Comparison of ENCODE assay signal across 8 cellular contexts in genomic region chr1:52551476-52552235, GRCh38. TPM values are rescaled to one million over a fixed set of nuclear protein-coding genes. Genes with fewer than 3 reads are reported as not detected.
A peak's percentile ranks its signal among the peaks of the same experiment; 100 is the strongest.
DNase-seq lines count a peak whose midpoint lies in the region; ATAC-seq, FAIRE-seq and TF ChIP-seq lines count a peak whose summit lies in the region.

No MANE protein-coding gene starts in this region.

- no peak overlapping the region for H3K18ac ChIP-seq in H1 (ENCODE audit: extremely low read depth, low read length)

- no peak overlapping the region for H2BK12ac ChIP-seq in H1 (ENCODE audit: low read depth, low read length)

- DNase-seq in CD4-positive, alpha-beta memory T cell = peak; percentile 20 to 62 (median 44)
- peak; percentile 57 for DNase-seq in WERI-Rb-1
- no peak for DNase-seq in H1 (ENCODE audit: low read depth in 1 of 2, low spot score in 2 of 2)
- DNase-seq in naive B cell = peak; percentile 14
- no peak for DNase-seq in vagina (ENCODE audit: extremely low spot score in 2 of 2)
- DNase-seq in NCI-H2196 treated with DMSO at 0.1 percent for 48 hours (lab: John Stamatoyannopoulos, UW; ENCODE audit: unreplicated experiment) = no peak

- H3K9me3 Mint-ChIP-seq in CD4-positive, alpha-beta memory T cell = no peaks in the 10 kb centered on the region
- H3K9me3 Mint-ChIP-seq in naive B cell = no peaks in the 10 kb centered on the region

- TF ChIP-seq CTCF in KMS-11 (conservative IDR thresholded peaks at IDR 0.05; ENCODE audit: low read depth, low read length) (no peak), WERI-Rb-1 (IDR thresholded peaks at IDR 0.05; ENCODE audit: low read depth, low read length) (no peak), H1 (IDR thresholded peaks at IDR 0.05; ENCODE audit: control extremely low read depth in 1 of 3, insufficient read depth in 1 of 3, low read depth in 1 of 3, low read length in 3 of 3) (no peak), vagina (IDR thresholded peaks at IDR 0.05) (no peak)

- H3K36me3 Mint-ChIP-seq in CD4-positive, alpha-beta memory T cell = peaks cover 0 to 5% of the 10 kb centered on the region in 2 donors
- no peaks in the 10 kb centered on the region for H3K36me3 Mint-ChIP-seq in naive B cell

- no peak overlapping the region for H2BK20ac ChIP-seq in H1 (ENCODE audit: low read length)

- H3K9ac ChIP-seq in KMS-11 (peak overlapping the region; percentile 87; the same call in 1 of the 2 replicates), H1 (replicated peaks in 1 of 4; ENCODE audit: extremely low read depth in 1 of 4, low read depth in 3 of 4, low read length in 3 of 4) (peak overlapping the region; percentile 66 to 94 (median 74); a peak in 6 of 7 replicates)

- no peak overlapping the region for H3K4me3 Mint-ChIP-seq in CD4-positive, alpha-beta memory T cell
- no peak overlapping the region for H3K4me3 Mint-ChIP-seq in naive B cell

- H3K23me2 ChIP-seq in H1 (ENCODE audit: low read depth, low read length) = peaks cover 16% of the 10 kb centered on the region

- TF ChIP-seq POLR2A in H1 (IDR thresholded peaks at IDR 0.05; ENCODE audit: control extremely low read depth in 1 of 2, low read depth in 2 of 2, low read length in 2 of 2) (no peak), vagina (IDR thresholded peaks at IDR 0.05) (no peak)

- peaks cover 3% of the 10 kb centered on the region; the same call in 1 of the 2 replicates for H3K79me1 ChIP-seq in H1 (ENCODE audit: low read depth, low read length)

- H4K20me1 ChIP-seq in KMS-11 (ENCODE audit: insufficient read depth) = 0 out of 2 replicates have a peak, but pooled peaks cover 6% of the 10 kb centered on the region
- H4K20me1 ChIP-seq in H1 (replicated peaks in 1 of 2; ENCODE audit: control insufficient read depth in 1 of 2, insufficient read depth in 2 of 2, low read length in 2 of 2) = peaks cover 5 to 9% of the 10 kb centered on the region in 2 experiments

- no peak overlapping the region for H4K8ac ChIP-seq in H1 (ENCODE audit: extremely low read depth, insufficient read depth, low read length)

- no peak overlapping the region for H3K23ac ChIP-seq in H1 (ENCODE audit: insufficient read length)

- 11% methylated on average over 20 of the region's 20 CpGs; no CpG with 5 or more reads in 1 of the 2 experiments for WGBS in H1 (ENCODE audit: extremely low coverage in 1 of 2, insufficient coverage in 1 of 2, insufficient read length in 1 of 2, insufficient replicate concordance in 2 of 2, low coverage in 1 of 2, low lambda C conversion rate in 2 of 2, missing lambda C conversion rate in 1 of 2), 2 experiments

- no peak overlapping the region for H2BK120ac ChIP-seq in H1 (replicated peaks; ENCODE audit: low read depth, low read length)

- FAIRE-seq in H1 (lab: Jason Lieb, UNC) = no peak

- ATAC-seq in naive B cell (ENCODE audit: low read depth in 2 of 2) = no peak
- no peak for ATAC-seq in GM21737 (IDR thresholded peaks at IDR 0.05; ENCODE audit: unreplicated experiment)

- peaks cover 32 to 51% (median 40%) of the 10 kb centered on the region in 4 donors for H3K4me1 Mint-ChIP-seq in CD4-positive, alpha-beta memory T cell
- H3K4me1 Mint-ChIP-seq in naive B cell = peaks cover 19 to 49% (median 48%) of the 10 kb centered on the region in 3 donors

- H3K27ac ChIP-seq in CD4-positive, alpha-beta memory T cell (ENCODE audit: low read depth, low read length) = peak overlapping the region; percentile 92
- H3K27ac ChIP-seq in KMS-11 (peak overlapping the region; percentile 94), WERI-Rb-1 (peak overlapping the region; percentile 97), H1 (ENCODE audit: low read depth, low read length) (no peak overlapping the region), vagina (peak overlapping the region; percentile 96)

- H3K36me3 ChIP-seq in CD4-positive, alpha-beta memory T cell (ENCODE audit: insufficient read depth, low read length) = no peaks in the 10 kb centered on the region
- H3K36me3 ChIP-seq in KMS-11 (ENCODE audit: insufficient read depth) = no peaks in the 10 kb centered on the region
- H3K36me3 ChIP-seq in WERI-Rb-1 = peaks cover 4% of the 10 kb centered on the region
- no peaks in the 10 kb centered on the region for H3K36me3 ChIP-seq in H1 (ENCODE audit: control insufficient read depth in 2 of 4, insufficient read depth in 4 of 4, low read length in 3 of 4)
- H3K36me3 ChIP-seq in vagina = no peaks in the 10 kb centered on the region

- peak overlapping the region; percentile 87 for H3K4me2 ChIP-seq in KMS-11
- peak overlapping the region; percentile 79 to 85 for H3K4me2 ChIP-seq in H1 (ENCODE audit: insufficient read depth in 1 of 2, low read depth in 2 of 2, low read length in 2 of 2)

- H3K56ac ChIP-seq in H1 (replicated peaks; ENCODE audit: insufficient read length, low read depth, low read length) = no peak overlapping the region

- no peak overlapping the region for H3K4ac ChIP-seq in H1 (replicated peaks; ENCODE audit: insufficient read length, low read depth, low read length)

- H3K79me2 ChIP-seq in KMS-11 (ENCODE audit: insufficient read depth, low read depth) (peaks cover 55% of the 10 kb centered on the region), H1 (ENCODE audit: control insufficient read depth in 1 of 2, insufficient read depth in 2 of 2, low read length in 2 of 2) (peaks cover 18 to 58% of the 10 kb centered on the region in 2 experiments; a peak in 3 of 4 replicates)

- H2BK5ac ChIP-seq in H1 (ENCODE audit: low read depth, low read length) = no peak overlapping the region

- H3K27me3 Mint-ChIP-seq in CD4-positive, alpha-beta memory T cell = no peaks in the 10 kb centered on the region
- H3K27me3 Mint-ChIP-seq in naive B cell = no peaks in the 10 kb centered on the region

- H2AFZ ChIP-seq in KMS-11 (ENCODE audit: low read depth) = peak overlapping the region; percentile 66
- no peak overlapping the region for H2AFZ ChIP-seq in H1 (ENCODE audit: low read length)

- H2AK5ac ChIP-seq in H1 (ENCODE audit: low read depth, low read length) = no peak overlapping the region

- POLR2A ChIA-PET in CD4-positive, alpha-beta memory T cell (lab: Charles Lee; ENCODE audit: partially characterized antibody) = interaction anchor here (0.9 to 3.9 kb wide), 7 partner anchors 18 to 128 kb away, joined by 3 to 19 read pairs (median 4); partner anchors contain the start of gene SHISAL2A
- POLR2A ChIA-PET in H1 (lab: Charles Lee; ENCODE audit: partially characterized antibody) = no interaction called here

- no peak for TF ChIP-seq RAD21 in H1 (IDR thresholded peaks at IDR 0.05 in 1 of 2, conservative IDR thresholded peaks at IDR 0.05 in 1 of 2; ENCODE audit: low read depth in 2 of 2, low read length in 2 of 2)

- CTCF ChIA-PET in CD4-positive, alpha-beta memory T cell (lab: Charles Lee; ENCODE audit: partially characterized antibody) = interaction anchor here (0.9 to 1.8 kb wide), 2 partner anchors 17 to 127 kb away, joined by 3 to 5 read pairs; no protein-coding TSS in a partner anchor
- CTCF ChIA-PET in H1 (lab: Charles Lee; ENCODE audit: partially characterized antibody) = no interaction called here

- H3K27ac Mint-ChIP-seq in CD4-positive, alpha-beta memory T cell = no peak overlapping the region
- H3K27ac Mint-ChIP-seq in naive B cell = no peak overlapping the region

- H4K5ac ChIP-seq in H1 (ENCODE audit: insufficient read length, low read depth, low read length) = no peak overlapping the region

- peaks cover 41% of the 10 kb centered on the region for H3K4me1 ChIP-seq in CD4-positive, alpha-beta memory T cell (ENCODE audit: insufficient read depth, low read length)
- H3K4me1 ChIP-seq in KMS-11 (ENCODE audit: low read depth, poor library complexity, severe bottlenecking) (peaks cover 25% of the 10 kb centered on the region), H1 (replicated peaks in 1 of 4; ENCODE audit: control insufficient read depth in 3 of 4, insufficient read depth in 4 of 4, low read length in 3 of 4) (peaks cover 3 to 11% (median 9%) of the 10 kb centered on the region in 4 experiments; a peak in 5 of 7 replicates), vagina (peaks cover 43% of the 10 kb centered on the region)

- no peak for TF ChIP-seq EP300 in H1 (IDR thresholded peaks at IDR 0.05; ENCODE audit: borderline replicate concordance in 1 of 2, low read depth in 2 of 2, low read length in 2 of 2)

- H4K91ac ChIP-seq in H1 (replicated peaks; ENCODE audit: insufficient read length, low read length) = no peak overlapping the region

- H3K4me3 ChIP-seq in CD4-positive, alpha-beta memory T cell (ENCODE audit: low read length in 2 of 2) = peak overlapping the region; percentile 68 to 95
- H3K4me3 ChIP-seq in KMS-11 (IDR thresholded peaks at IDR 0.05; ENCODE audit: insufficient read depth, low read depth, low read length) (peak overlapping the region; percentile 64), WERI-Rb-1 (ENCODE audit: low read depth, low read length) (peak overlapping the region; percentile 76), H1 (ENCODE audit: extremely low read depth in 1 of 4, insufficient read depth in 2 of 4, low read depth in 3 of 4, low read length in 4 of 4) (peak overlapping the region; percentile 75 to 94 (median 87)), vagina (peak overlapping the region; percentile 75 to 86)

- no peak overlapping the region for H3K14ac ChIP-seq in H1 (ENCODE audit: insufficient read length)

- no peaks in the 10 kb centered on the region for H3K9me3 ChIP-seq in CD4-positive, alpha-beta memory T cell (ENCODE audit: control insufficient read depth in 1 of 2, low read length in 2 of 2)
- H3K9me3 ChIP-seq in WERI-Rb-1 (ENCODE audit: severe bottlenecking) (no peaks in the 10 kb centered on the region), H1 (ENCODE audit: insufficient read depth in 2 of 2, low read depth in 1 of 2, low read length in 1 of 2) (no peaks in the 10 kb centered on the region), vagina (no peaks in the 10 kb centered on the region)

- H2BK15ac ChIP-seq in H1 (ENCODE audit: low read length) = no peak overlapping the region

- H3K27me3 ChIP-seq in CD4-positive, alpha-beta memory T cell (ENCODE audit: insufficient read depth, low read length) = no peaks in the 10 kb centered on the region
- H3K27me3 ChIP-seq in KMS-11 (ENCODE audit: insufficient read depth, low read depth) = no peaks in the 10 kb centered on the region
- no peaks in the 10 kb centered on the region for H3K27me3 ChIP-seq in WERI-Rb-1 (ENCODE audit: insufficient read depth, low read depth, severe bottlenecking)
- no peaks in the 10 kb centered on the region for H3K27me3 ChIP-seq in H1 (replicated peaks in 1 of 4; ENCODE audit: control insufficient read depth in 3 of 4, extremely low read depth in 1 of 4, insufficient read depth in 3 of 4, low read length in 3 of 4)
- H3K27me3 ChIP-seq in vagina = no peaks in the 10 kb centered on the region

- intact Hi-C loops in CD4-positive, alpha-beta memory T cell (cut with micrococcal nuclease) = loop anchor here (1.0 to 5.0 kb wide), 5 partner anchors 29 to 861 kb away; partner anchors contain the start of genes CC2D1B, GPX7 and SHISAL2A
- intact Hi-C loops in vagina (cut with DNase I) = no loop called here

RNA-seq across cellular contexts. Expression of gene TUT4, which starts 1.2 kb away (rescaled TPM):
- total RNA-seq in CD4-positive, alpha-beta memory T cell = 100 to 1,000 TPM; 151 to 159 TPM
- polyA plus RNA-seq in CD4-positive, alpha-beta memory T cell = 10 to 100 TPM; 22.4 to 42.7 TPM
- total RNA-seq in H1 (2021; fragmentation: NEBNext Ultra II Directional; extraction: Animal tissue kit (Norgen Biotek cat#: 25700)) = 63.3 and 63.8 TPM in 2 replicates
- polyA plus RNA-seq in H1 (2011; rRNA removed) = 54.5 and 58.4 TPM in 2 replicates
- 48.2 TPM for polyA plus RNA-seq in H1 (2011; cell fraction: cytosol; rRNA removed)
- 171 TPM for polyA plus RNA-seq in H1 (2011; cell fraction: nucleus; rRNA removed)
- 53.2 to 63.8 TPM (median 59.1 TPM) in 4 replicates for polyA plus RNA-seq in H1 (2012, experiment 1 of 2)
- polyA plus RNA-seq in H1 (2012, experiment 2 of 2) = 2.6 TPM
- polyA plus RNA-seq in H1 (2013, experiment 1 of 2) = 42.4 TPM
- polyA plus RNA-seq in H1 (2013, experiment 2 of 2) = 41.4 TPM
- 40.0 and 60.0 TPM in 2 replicates for polyA minus RNA-seq in H1 (2011; rRNA and poly(A)+ RNA removed)
- polyA minus RNA-seq in H1 (2011; cell fraction: cytosol; rRNA and poly(A)+ RNA removed) = 21.1 TPM
- 53.2 TPM for polyA minus RNA-seq in H1 (2011; cell fraction: nucleus; rRNA and poly(A)+ RNA removed)
- 10 to 100 TPM; 35.7 to 47.9 (median 38.8) TPM for polyA plus RNA-seq in naive B cell (ENCODE audit: low read depth in 6 of 6)
- 78.1 TPM for total RNA-seq in vagina

RNA-seq across cellular contexts. Expression of gene GPX7, which starts 50.5 kb away (rescaled TPM):
- 10 to 100 TPM; 26.3 to 27.5 TPM for total RNA-seq in CD4-positive, alpha-beta memory T cell
- polyA plus RNA-seq in CD4-positive, alpha-beta memory T cell = 10 to 100 TPM; 34.1 to 34.4 TPM
- total RNA-seq in H1 (2021; fragmentation: NEBNext Ultra II Directional; extraction: Animal tissue kit (Norgen Biotek cat#: 25700)) = 12.2 and 13.0 TPM in 2 replicates
- polyA plus RNA-seq in H1 (2011; rRNA removed) (30.9 and 37.5 TPM in 2 replicates), naive B cell (ENCODE audit: low read depth in 6 of 6) (10 to 100 TPM; 22.2 to 49.8 (median 34.8) TPM)
- 27.8 TPM for polyA plus RNA-seq in H1 (2011; cell fraction: cytosol; rRNA removed)
- 21.1 TPM for polyA plus RNA-seq in H1 (2011; cell fraction: nucleus; rRNA removed)
- 9.4 to 15.7 TPM (median 14.1 TPM) in 4 replicates for polyA plus RNA-seq in H1 (2012, experiment 1 of 2)
- polyA plus RNA-seq in H1 (2012, experiment 2 of 2) = 14.0 TPM
- polyA plus RNA-seq in H1 (2013, experiment 1 of 2) = 16.6 TPM
- polyA plus RNA-seq in H1 (2013, experiment 2 of 2) = 18.6 TPM
- polyA minus RNA-seq in H1 (2011; rRNA and poly(A)+ RNA removed) = 10.8 and 18.3 TPM in 2 replicates
- 12.9 TPM for polyA minus RNA-seq in H1 (2011; cell fraction: cytosol; rRNA and poly(A)+ RNA removed)
- 7.4 TPM for polyA minus RNA-seq in H1 (2011; cell fraction: nucleus; rRNA and poly(A)+ RNA removed)
- 9.8 TPM for total RNA-seq in vagina

Comparison
In these comparisons a context has a peak if more than half of its experiments do, and no peak if none do; other contexts are left out.
1. DNase-seq: peak in CD4-positive, alpha-beta memory T cell (5 of 5), WERI-Rb-1 (single experiment) and naive B cell (single experiment); none in H1 (0 of 2), vagina (0 of 2) and NCI-H2196 treated with DMSO at 0.1 percent for 48 hours (single experiment).
2. Peak in every context shown above with its lines, with median percentiles within 50 percentile points of each other: H3K4me3 ChIP-seq.